2 cellular contexts compared by ENCODE assay signal in genomic region chr3:147379651-147380050, GRCh38.
TF ChIP-seq lines count a peak whose summit lies in the region.

No MANE protein-coding gene starts in this region.

TF ChIP-seq in GM23338, 12 proteins besides CTCF, POLR2A, EP300 and RAD21:
- TF ChIP-seq EZH2 (IDR thresholded peaks at IDR 0.05; ENCODE audit: low read depth, unreplicated experiment): peak; percentile 51
- TF ChIP-seq ETS1 (IDR thresholded peaks at IDR 0.05): no peak

TF ChIP-seq in H1, 55 proteins besides CTCF, POLR2A, EP300 and RAD21:
- TF ChIP-seq CHD1 (IDR thresholded peaks at IDR 0.05; ENCODE audit: low read depth, low read length) (no peak), PHF8 (conservative IDR thresholded peaks at IDR 0.05; ENCODE audit: low read depth, low read length) (no peak), YY1 (IDR thresholded peaks at IDR 0.05; ENCODE audit: low read depth, low read length) (no peak), RNF2 (IDR thresholded peaks at IDR 0.05; ENCODE audit: borderline replicate concordance, low read depth, low read length, missing control alignments, poor library complexity, severe bottlenecking) (peak; percentile 75), KDM5A (IDR thresholded peaks at IDR 0.05; ENCODE audit: low read length) (no peak), RBBP5 (IDR thresholded peaks at IDR 0.05; ENCODE audit: borderline replicate concordance, low read depth, low read length) (no peak)
